In the genomic region with DNA sequence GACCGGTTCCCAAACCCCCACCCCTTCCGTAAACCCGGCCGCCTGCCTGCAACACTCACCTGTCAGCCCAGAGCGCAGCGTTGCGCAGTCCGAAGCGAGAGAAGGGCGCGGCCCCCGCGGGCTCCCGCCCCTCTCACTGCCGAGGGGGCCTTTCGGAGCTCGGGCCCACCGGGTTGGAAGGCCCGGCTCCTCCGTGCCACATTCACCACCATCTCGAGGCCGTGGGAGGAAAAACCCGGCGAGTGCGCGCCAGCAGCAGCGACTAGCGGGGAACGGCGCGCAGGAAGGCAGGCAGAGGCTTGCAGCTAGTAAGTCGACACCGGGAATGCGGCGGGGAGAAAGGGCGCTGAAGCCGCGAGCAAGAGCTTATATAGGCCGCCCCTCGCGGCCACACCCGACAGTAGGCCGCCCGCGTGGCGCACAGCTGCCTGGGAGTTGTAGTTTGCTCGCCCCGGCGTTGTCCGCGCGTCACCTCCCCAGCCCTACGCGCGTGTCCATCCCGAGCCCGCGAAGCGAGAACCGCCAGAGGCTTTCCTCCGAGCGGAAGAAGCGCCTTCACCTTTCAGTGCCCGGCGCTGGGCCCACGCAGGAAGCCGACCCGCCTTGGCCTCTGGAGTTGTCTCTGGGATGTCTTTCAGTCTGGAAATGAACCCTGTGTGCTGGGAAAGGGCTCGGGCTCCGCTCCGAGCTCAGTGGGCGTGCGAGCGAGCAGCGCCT, we compare ENCODE assay signal across 8 cellular contexts. TPM values are rescaled to one million over a fixed set of nuclear protein-coding genes. Genes with fewer than 3 reads are reported as not detected.
DNase-seq lines count a peak whose midpoint lies in the region; ATAC-seq and TF ChIP-seq lines count a peak whose summit lies in the region.

No MANE protein-coding gene starts in this region.

- peak; percentile 100 for TF ChIP-seq POLR2A in GM19099 (IDR thresholded peaks at IDR 0.05; ENCODE audit: extremely low read depth, insufficient read length, low read depth)

- H3K4me3 ChIP-seq in BE2C (ENCODE audit: low read depth, low read length), result peak overlapping the region; percentile 94

- H3K36me3 ChIP-seq in BE2C, result peaks cover 36% of the 10 kb centered on the region

- ATAC-seq in HG03378 (IDR thresholded peaks at IDR 0.05; ENCODE audit: unreplicated experiment) (peak; percentile 62), left lobe of liver (peak; percentile 97)

- DNase-seq in BE2C (peak; percentile 90), NCI-H460 (ENCODE audit: extremely low read depth, low read depth) (peak; percentile 90), left lobe of liver (ENCODE audit: low spot score) (peak; percentile 97)
- peak; percentile 93 to 94 for DNase-seq in activated CD4-positive, alpha-beta T cell treated with anti-CD3 and anti-CD28 coated beads for 4 hours
- DNase-seq in stimulated activated CD4-positive, alpha-beta T cell treated with anti-CD3 and anti-CD28 coated beads, Interleukin-2, amount 100 ng/mL, for 24 hours, result peak; percentile 93 to 95

- TF ChIP-seq CTCF in BE2C (IDR thresholded peaks at IDR 0.05; ENCODE audit: low read depth, low read length), result 0 out of 2 replicates have a peak, but pooled peaks have one; percentile 0

- no peaks in the 10 kb centered on the region for H3K27me3 ChIP-seq in BE2C

- H3K27ac ChIP-seq in cingulate gyrus (ENCODE audit: low read depth, low read length), result peak overlapping the region; percentile 60

- no peaks in the 10 kb centered on the region for H3K4me1 ChIP-seq in BE2C

- no peaks in the 10 kb centered on the region for H3K9me3 ChIP-seq in BE2C

RNA-seq across cellular contexts. Expression of a gene that starts 10.4 kb away (rescaled TPM):
- 0.91 TPM for polyA plus RNA-seq in BE2C (2012; ENCODE audit: insufficient read depth, insufficient read length, low read depth)
- total RNA-seq in NCI-H460 (2014; rRNA removed; shearing (Covaris generic)), result 0.46 and 1.4 TPM in 2 replicates
- polyA plus RNA-seq in NCI-H460 (2014; cell fraction: nucleus; rRNA removed), result 0.14 and 0.40 TPM in 2 replicates
- total RNA-seq in left lobe of liver, result 0.75 TPM

RNA-seq across cellular contexts. Expression of a gene that starts 28.8 kb away (rescaled TPM):
- 8.5 TPM for polyA plus RNA-seq in BE2C (2012; ENCODE audit: insufficient read depth, insufficient read length, low read depth)
- 11.5 and 15.4 TPM in 2 replicates for total RNA-seq in NCI-H460 (2014; rRNA removed; shearing (Covaris generic))
- polyA plus RNA-seq in NCI-H460 (2014; cell fraction: nucleus; rRNA removed), result 10.8 and 11.8 TPM in 2 replicates
- total RNA-seq in left lobe of liver, result 8.3 TPM

Comparison
In these comparisons a context has a peak if more than half of its experiments do, and no peak if none do; other contexts are left out.
1. Peak in every context shown above with its lines: DNase-seq, ATAC-seq, H3K4me3 ChIP-seq and H3K27ac ChIP-seq.